Comparison of ENCODE assay signal across 8 cellular contexts in genomic region chr1:156214024-156214748, GRCh38. TPM values are rescaled to one million over a fixed set of nuclear protein-coding genes. Genes with fewer than 3 reads are reported as not detected.
DNase-seq lines count a peak whose midpoint lies in the region; ATAC-seq and TF ChIP-seq lines count a peak whose summit lies in the region.

No MANE protein-coding gene starts in this region.

- peak overlapping the region; percentile 53 for H2AK9ac ChIP-seq in IMR-90 (replicated peaks; ENCODE audit: low read depth, low read length, poor library complexity)

- dilution Hi-C loops in IMR-90 (cut with HindIII; ENCODE audit: low sequenced_read_pairs, unreplicated experiment) = no loop called here

- no peak overlapping the region for H2AFZ ChIP-seq in IMR-90 (replicated peaks; ENCODE audit: low read length, poor library complexity)
- no peak overlapping the region for H2AFZ ChIP-seq in mesenchymal stem cell (ENCODE audit: low read depth, low read length)

- no peak overlapping the region for H3K27ac ChIP-seq in IMR-90 (ENCODE audit: insufficient read depth, low read length)
- peak overlapping the region; percentile 28 for H3K27ac ChIP-seq in mesenchymal stem cell (ENCODE audit: low read length, poor library complexity, severe bottlenecking)

- POLR2A ChIA-PET in BJ (lab: Charles Lee) = no interaction called here
- POLR2A ChIA-PET in IMR-90 (lab: Charles Lee; ENCODE audit: unreplicated experiment) = interaction anchor here (1.0 kb wide), 1 partner anchor 18 kb away, joined by 3 read pairs; no protein-coding TSS in a partner anchor

- H4K8ac ChIP-seq in IMR-90 (ENCODE audit: low read depth in 2 of 2, low read length in 2 of 2) (peak overlapping the region in 1 of 2 experiments; percentile 37; a peak in 2 of 4 replicates), mesenchymal stem cell (ENCODE audit: low read length) (no peak overlapping the region)

- H4K91ac ChIP-seq in IMR-90 (ENCODE audit: insufficient read depth, low read depth, low read length) (no peak overlapping the region), mesenchymal stem cell (ENCODE audit: low read length) (no peak overlapping the region)

- TF ChIP-seq CTCF in BJ (IDR thresholded peaks at IDR 0.05; ENCODE audit: insufficient read depth, low read depth, low read length) (no peak), IMR-90 (conservative IDR thresholded peaks at IDR 0.05; ENCODE audit: low read depth, low read length) (no peak)

- no peaks in the 10 kb centered on the region for H3K9me3 ChIP-seq in IMR-90 (ENCODE audit: control insufficient read depth, insufficient read depth, low read length)
- no peaks in the 10 kb centered on the region for H3K9me3 ChIP-seq in mesenchymal stem cell (ENCODE audit: control insufficient read depth, low read length)

- no peak for TF ChIP-seq RAD21 in IMR-90 (IDR thresholded peaks at IDR 0.05; ENCODE audit: low read length)

- DNase-seq in BJ (ENCODE audit: low read depth) (no peak), IMR-90 (peak; percentile 41), amniotic epithelial cell (ENCODE audit: low read depth) (peak; percentile 86), mesenchymal stem cell (peak; percentile 70), NCI-H1105 treated with DMSO at 0.1 percent for 48 hours (lab: John Stamatoyannopoulos, UW) (no peak)

- H3K36me3 ChIP-seq in BJ (ENCODE audit: control insufficient read depth, insufficient read depth, low read length) (peaks cover 8% of the 10 kb centered on the region), IMR-90 (ENCODE audit: control insufficient read depth, insufficient read depth, low read length) (peaks cover 14% of the 10 kb centered on the region), mesenchymal stem cell (ENCODE audit: control insufficient read depth in 1 of 2, insufficient read depth in 2 of 2, low read depth in 1 of 2, low read length in 2 of 2) (peaks cover 23 to 32% of the 10 kb centered on the region in 2 experiments)

- H3K4me3 ChIP-seq in BJ (ENCODE audit: low read depth, low read length) (peak overlapping the region; percentile 47; the same call in 1 of the 2 replicates), IMR-90 (ENCODE audit: insufficient read depth, low read depth, low read length) (0 out of 2 replicates have a peak overlapping the region, but pooled peaks have one; percentile 74), mesenchymal stem cell (ENCODE audit: insufficient read depth in 1 of 2, low read depth in 1 of 2, low read length in 2 of 2) (peak overlapping the region in 1 of 2 experiments; percentile 87)

- no peak overlapping the region for H2BK5ac ChIP-seq in IMR-90 (ENCODE audit: low read depth, low read length, poor library complexity, severe bottlenecking)
- H2BK5ac ChIP-seq in mesenchymal stem cell (ENCODE audit: low read depth, low read length, poor library complexity, severe bottlenecking) = no peak overlapping the region

- 94% methylated on average over 9 of the region's 16 CpGs; no CpG with 5 or more reads in 1 of the 2 experiments for WGBS in IMR-90 (ENCODE audit: extremely low coverage in 2 of 2, insufficient read length in 1 of 2), 2 experiments
- WGBS in mesenchymal stem cell = 80% methylated on average over 15 of the region's 16 CpGs

- no TSS peak for BruUV-seq in IMR-90 (replicated peaks; lab: Mats Ljungman, UMichigan)

- H3K4ac ChIP-seq in IMR-90 (ENCODE audit: low read depth, low read length) (no peak overlapping the region), mesenchymal stem cell (ENCODE audit: low read depth in 1 of 2, low read length in 2 of 2) (no peak overlapping the region)

- no peak overlapping the region for H4K5ac ChIP-seq in IMR-90 (ENCODE audit: low read depth, low read length)

- no peak overlapping the region for H2BK12ac ChIP-seq in mesenchymal stem cell (ENCODE audit: low read length in 2 of 2)

- no peaks in the 10 kb centered on the region for H3K27me3 ChIP-seq in BJ (ENCODE audit: control insufficient read depth, insufficient read depth, low read length)
- H3K27me3 ChIP-seq in IMR-90 (ENCODE audit: control insufficient read depth, insufficient read depth, low read length) = no peaks in the 10 kb centered on the region
- no peaks in the 10 kb centered on the region for H3K27me3 ChIP-seq in mesenchymal stem cell (ENCODE audit: control insufficient read depth in 1 of 2, insufficient read depth in 1 of 2, low read length in 2 of 2)

- H3K23ac ChIP-seq in IMR-90 (ENCODE audit: low read depth, low read length) (0 out of 2 replicates have a peak overlapping the region, but pooled peaks have one; percentile 60), mesenchymal stem cell (ENCODE audit: low read length in 2 of 2) (no peak overlapping the region)

- in situ Hi-C loops in IMR-90 (cut with MboI; ENCODE audit: low sequenced_read_pairs) = loop anchor here (5.0 kb wide), 1 partner anchor 52 kb away; no protein-coding TSS in a partner anchor

- H3K4me2 ChIP-seq in IMR-90 (ENCODE audit: low read depth, low read length) (peak overlapping the region; percentile 86; the same call in 1 of the 2 replicates), mesenchymal stem cell (ENCODE audit: low read length, poor library complexity, severe bottlenecking) (peak overlapping the region; percentile 90)

- no peak for TF ChIP-seq POLR2A in IMR-90 (IDR thresholded peaks at IDR 0.05; ENCODE audit: low read depth, low read length)

- no peaks in the 10 kb centered on the region for H4K20me1 ChIP-seq in IMR-90 (ENCODE audit: insufficient read depth, low read length)

- H3K14ac ChIP-seq in IMR-90 (replicated peaks; ENCODE audit: low read depth, low read length) (no peak overlapping the region), mesenchymal stem cell (ENCODE audit: low read length in 2 of 2) (no peak overlapping the region)

- H3K9ac ChIP-seq in IMR-90 (ENCODE audit: low read depth, low read length) (peak overlapping the region; percentile 60; the same call in 1 of the 2 replicates), mesenchymal stem cell (ENCODE audit: low read length) (peak overlapping the region; percentile 96)

- ATAC-seq in IMR-90 (ENCODE audit: low read depth) = no peak
- ATAC-seq in GM21576 (IDR thresholded peaks at IDR 0.05; ENCODE audit: unreplicated experiment) = no peak
- ATAC-seq in HG02763 (IDR thresholded peaks at IDR 0.05; ENCODE audit: unreplicated experiment) = no peak
- ATAC-seq in GM21390 (IDR thresholded peaks at IDR 0.05; ENCODE audit: unreplicated experiment) = no peak

- H2BK20ac ChIP-seq in IMR-90 (ENCODE audit: low read depth, low read length) = no peak overlapping the region

- H3K18ac ChIP-seq in IMR-90 (ENCODE audit: low read depth, low read length) (no peak overlapping the region), mesenchymal stem cell (ENCODE audit: low read depth in 1 of 2, low read length in 2 of 2) (no peak overlapping the region)

- H2BK15ac ChIP-seq in IMR-90 (ENCODE audit: low read depth, low read length) (no peak overlapping the region), mesenchymal stem cell (ENCODE audit: low read depth, poor library complexity, severe bottlenecking) (no peak overlapping the region)

- H3K79me1 ChIP-seq in IMR-90 (ENCODE audit: low read depth in 1 of 2, low read length in 2 of 2) = peaks cover 12 to 39% of the 10 kb centered on the region in 2 experiments
- peaks cover 11% of the 10 kb centered on the region for H3K79me1 ChIP-seq in mesenchymal stem cell (replicated peaks; ENCODE audit: low read length, poor library complexity, severe bottlenecking)

- CTCF ChIA-PET in BJ (lab: Yijun Ruan, JAX) (interaction anchor here (0.6 to 3.8 kb wide), 4 partner anchors 11 to 124 kb away, joined by 3 to 37 read pairs (median 5); no protein-coding TSS in a partner anchor), IMR-90 (lab: Yijun Ruan, JAX) (interaction anchor here (1.6 kb wide), 1 partner anchor 84 kb away, joined by 4 read pairs; no protein-coding TSS in a partner anchor)

- 0 out of 2 replicates have a peak, but pooled peaks cover 5% of the 10 kb centered on the region for H3K9me1 ChIP-seq in IMR-90 (ENCODE audit: insufficient read depth, low read length)

- H3K56ac ChIP-seq in IMR-90 (ENCODE audit: extremely low read depth, insufficient read depth, low read length) = no peak overlapping the region

- H2AK5ac ChIP-seq in IMR-90 (ENCODE audit: low read depth, low read length) (peak overlapping the region; percentile 50; the same call in 1 of the 2 replicates), mesenchymal stem cell (ENCODE audit: low read length, severe bottlenecking) (no peak overlapping the region)

- intact Hi-C loops in IMR-90 (cut with micrococcal nuclease) = no loop called here

- no peak overlapping the region for H2BK120ac ChIP-seq in IMR-90 (ENCODE audit: low read depth, low read length)
- H2BK120ac ChIP-seq in mesenchymal stem cell (ENCODE audit: low read depth, low read length) = no peak overlapping the region

- H3K4me1 ChIP-seq in IMR-90 (ENCODE audit: control insufficient read depth, insufficient read depth, low read length) (0 out of 2 replicates have a peak, but pooled peaks cover 2% of the 10 kb centered on the region), mesenchymal stem cell (ENCODE audit: control insufficient read depth, insufficient read depth, low read depth, low read length) (peaks cover 6% of the 10 kb centered on the region)

RNA-seq across cellular contexts. Expression of gene PMF1, which starts 1.4 kb away (rescaled TPM):
- 55.0 and 73.1 TPM in 2 replicates for polyA plus RNA-seq in BJ (2011; rRNA removed)
- polyA minus RNA-seq in BJ (2011; rRNA and poly(A)+ RNA removed) = 11.3 and 11.8 TPM in 2 replicates
- total RNA-seq in IMR-90 (2012; rRNA removed) = 54.8 and 62.5 TPM in 2 replicates
- 73.4 and 74.9 TPM in 2 replicates for polyA plus RNA-seq in IMR-90 (2012; rRNA removed)
- polyA plus RNA-seq in IMR-90 (2012; cell fraction: cytosol; rRNA removed) = 69.8 and 110 TPM in 2 replicates
- polyA plus RNA-seq in IMR-90 (2012; cell fraction: nucleus; rRNA removed; ENCODE audit: low replicate concordance) = 56.5 and 61.0 TPM in 2 replicates
- 43.5 TPM for polyA plus RNA-seq in mesenchymal stem cell (2013, experiment 1 of 2)
- 45.8 TPM for polyA plus RNA-seq in mesenchymal stem cell (2013, experiment 2 of 2)

RNA-seq across cellular contexts. Expression of gene SLC25A44, which starts 20.3 kb away (rescaled TPM):
- 21.4 and 25.8 TPM in 2 replicates for polyA plus RNA-seq in BJ (2011; rRNA removed)
- 15.5 and 19.8 TPM in 2 replicates for polyA minus RNA-seq in BJ (2011; rRNA and poly(A)+ RNA removed)
- total RNA-seq in IMR-90 (2012; rRNA removed) = 12.7 and 12.8 TPM in 2 replicates
- 19.7 and 20.2 TPM in 2 replicates for polyA plus RNA-seq in IMR-90 (2012; rRNA removed)
- polyA plus RNA-seq in IMR-90 (2012; cell fraction: cytosol; rRNA removed) = 10.9 and 12.2 TPM in 2 replicates
- 12.2 and 20.8 TPM in 2 replicates for polyA plus RNA-seq in IMR-90 (2012; cell fraction: nucleus; rRNA removed; ENCODE audit: low replicate concordance)
- 21.8 TPM for polyA plus RNA-seq in mesenchymal stem cell (2013, experiment 1 of 2)
- polyA plus RNA-seq in mesenchymal stem cell (2013, experiment 2 of 2) = 20.8 TPM

RNA-seq across cellular contexts. Expression of gene BGLAP, which starts 27.8 kb away (rescaled TPM):
- polyA plus RNA-seq in BJ (2011; rRNA removed) (0.26 and 0.50 TPM in 2 replicates), IMR-90 (2012; rRNA removed) (0.32 and 0.67 TPM in 2 replicates)
- polyA minus RNA-seq in BJ (2011; rRNA and poly(A)+ RNA removed) = not detected in 2 replicates
- not detected in 2 replicates for total RNA-seq in IMR-90 (2012; rRNA removed)
- 0.16 TPM in 1 of 2 replicates, not detected in the other for polyA plus RNA-seq in IMR-90 (2012; cell fraction: cytosol; rRNA removed)
- 4.8 and 6.7 TPM in 2 replicates for polyA plus RNA-seq in IMR-90 (2012; cell fraction: nucleus; rRNA removed; ENCODE audit: low replicate concordance)
- polyA plus RNA-seq in mesenchymal stem cell (2013, experiment 1 of 2) = 0.29 TPM
- 0.04 TPM for polyA plus RNA-seq in mesenchymal stem cell (2013, experiment 2 of 2)

RNA-seq across cellular contexts. Expression of gene PAQR6, which starts 33.7 kb away (rescaled TPM):
- polyA plus RNA-seq in BJ (2011; rRNA removed) = 0.06 and 0.18 TPM in 2 replicates
- not detected in 2 replicates for polyA minus RNA-seq in BJ (2011; rRNA and poly(A)+ RNA removed)
- under 0.01 TPM in 1 of 2 replicates, not detected in the other for total RNA-seq in IMR-90 (2012; rRNA removed)
- 0.57 and 0.67 TPM in 2 replicates for polyA plus RNA-seq in IMR-90 (2012; rRNA removed)
- 0.19 and 0.32 TPM in 2 replicates for polyA plus RNA-seq in IMR-90 (2012; cell fraction: cytosol; rRNA removed)
- polyA plus RNA-seq in IMR-90 (2012; cell fraction: nucleus; rRNA removed; ENCODE audit: low replicate concordance) = 6.4 and 13.6 TPM in 2 replicates
- 3.5 TPM for polyA plus RNA-seq in mesenchymal stem cell (2013, experiment 1 of 2)
- 2.6 TPM for polyA plus RNA-seq in mesenchymal stem cell (2013, experiment 2 of 2)

Comparison
In these comparisons a context has a peak if more than half of its experiments do, and no peak if none do; other contexts are left out.
1. DNase-seq: peak in IMR-90 (single experiment), amniotic epithelial cell (single experiment) and mesenchymal stem cell (single experiment); none in BJ (single experiment) and NCI-H1105 treated with DMSO at 0.1 percent for 48 hours (single experiment).